In genomic region chr6:139580592-139581484, GRCh38 we compare ENCODE assay signal across 1 cellular context.
TF ChIP-seq lines count a peak whose summit lies in the region.

No MANE protein-coding gene starts in this region.

TF ChIP-seq in GM23338, 12 proteins besides CTCF, POLR2A, EP300 and RAD21 (continued from another document):
- TF ChIP-seq REST (IDR thresholded peaks at IDR 0.05; ENCODE audit: unreplicated experiment) = no peak
